ENCODE assay signal across 9 cellular contexts in the genomic region with DNA sequence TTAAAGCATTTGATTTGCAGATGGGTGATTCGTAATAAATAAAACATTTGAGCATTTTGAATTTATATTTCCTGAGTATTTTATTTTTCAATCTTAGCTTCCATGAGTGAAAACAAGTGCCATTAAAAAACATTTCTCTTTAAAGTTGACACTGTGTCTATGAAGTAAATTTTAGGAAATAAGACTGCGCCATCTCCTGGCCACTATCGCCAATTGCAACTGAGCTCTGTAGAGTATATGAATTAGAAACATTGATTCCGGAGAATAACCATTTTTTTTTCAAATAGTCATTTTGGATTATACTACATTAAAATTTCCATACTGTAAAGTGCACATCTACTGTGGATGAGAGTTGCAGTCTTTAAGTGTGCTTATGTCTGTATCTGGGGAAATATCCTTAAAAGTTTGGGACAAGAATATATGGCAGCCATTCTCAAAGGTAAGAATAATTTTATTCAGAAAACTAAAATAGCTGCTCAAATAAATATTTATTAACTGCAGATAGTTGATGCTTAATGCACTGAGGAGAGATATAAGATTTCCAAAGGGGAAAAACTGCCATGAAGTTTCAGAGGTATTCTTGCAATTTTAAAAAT. TPM values are rescaled to one million over a fixed set of nuclear protein-coding genes. Genes with fewer than 3 reads are reported as not detected.
DNase-seq lines count a peak whose midpoint lies in the region; ATAC-seq, FAIRE-seq and TF ChIP-seq lines count a peak whose summit lies in the region.
"Had no signal": no experiment of that assay in that cellular context is flagged by ENCODE, and none has a peak within 500 bp of the region (broad histone marks: within the 10 kb centered on the region; RNA-seq: fewer than 3 reads in every experiment).

No MANE protein-coding gene starts in this region.

- ATAC-seq in GM19035 (IDR thresholded peaks at IDR 0.05; ENCODE audit: unreplicated experiment): peak; percentile 77
- ATAC-seq in pancreas: peak in 3 of 4 donors; percentile 56 to 63 (median 56)

- no peak for TF ChIP-seq POLR2A in erythroblast (IDR thresholded peaks at IDR 0.05; ENCODE audit: low read length)

- no peaks in the 10 kb centered on the region for H3K27me3 ChIP-seq in pancreas

- no peak overlapping the region for H3K4me3 ChIP-seq in pancreas

- peak; percentile 59 to 75 (median 64) for TF ChIP-seq CTCF in pancreas (IDR thresholded peaks at IDR 0.05)

- DNase-seq in Ammon's horn (ENCODE audit: low spot score): peak; percentile 55
- peak; percentile 72 for DNase-seq in KG1 (lab: John Stamatoyannopoulos, UW)
- peak; percentile 23 to 54 for DNase-seq in erythroblast (lab: John Stamatoyannopoulos, UW)
- DNase-seq in pancreas: peak in 3 of 6 donors; percentile 40 to 69 (median 49)
- DNase-seq in effector CD8-positive, alpha-beta T cell (lab: John Stamatoyannopoulos, UW): no peak
- DNase-seq in NCI-H510A treated with DMSO at 0.1 percent for 48 hours (lab: John Stamatoyannopoulos, UW): no peak

- peaks cover 6 to 16% (median 14%) of the 10 kb centered on the region in 3 donors for H3K4me1 ChIP-seq in pancreas

- no peaks in the 10 kb centered on the region for H3K9me3 ChIP-seq in pancreas

- intact Hi-C loops in pancreas (cut with DNase I): loop anchor here in 1 of 3 donors (5.0 kb wide), 1 partner anchor 145 kb away; no protein-coding TSS in a partner anchor

- peaks cover 0 to 5% (median 0%) of the 10 kb centered on the region in 3 donors for H3K36me3 ChIP-seq in pancreas

- WGBS in pancreas, 2 donors: 23 to 26% methylated on average over 4 of the region's 4 CpGs

- FAIRE-seq in TTC549 (lab: Jason Lieb, UNC): peak; percentile 86
- peak; percentile 96 for FAIRE-seq in pancreas (lab: Jason Lieb, UNC)

- H3K27ac ChIP-seq in pancreas: no peak overlapping the region

RNA-seq across cellular contexts. Expression of gene DMRTA1, which starts 5.9 kb away (rescaled TPM):
- total RNA-seq in pancreas: 1 to 10 TPM; 1.2 to 1.9 (median 1.4) TPM
- polyA plus RNA-seq in pancreas: under 1 TPM; 0.65 to 0.87 TPM
- polyA plus RNA-seq: immature natural killer cell had no signal

Comparison
In these comparisons a context has a peak if more than half of its experiments do, and no peak if none do; other contexts are left out.
1. DNase-seq: peak in Ammon's horn (single experiment), KG1 (single experiment) and erythroblast (2 of 2); none in effector CD8-positive, alpha-beta T cell (single experiment) and NCI-H510A treated with DMSO at 0.1 percent for 48 hours (single experiment).